ENCODE assay signal across 7 cellular contexts in the genomic region with DNA sequence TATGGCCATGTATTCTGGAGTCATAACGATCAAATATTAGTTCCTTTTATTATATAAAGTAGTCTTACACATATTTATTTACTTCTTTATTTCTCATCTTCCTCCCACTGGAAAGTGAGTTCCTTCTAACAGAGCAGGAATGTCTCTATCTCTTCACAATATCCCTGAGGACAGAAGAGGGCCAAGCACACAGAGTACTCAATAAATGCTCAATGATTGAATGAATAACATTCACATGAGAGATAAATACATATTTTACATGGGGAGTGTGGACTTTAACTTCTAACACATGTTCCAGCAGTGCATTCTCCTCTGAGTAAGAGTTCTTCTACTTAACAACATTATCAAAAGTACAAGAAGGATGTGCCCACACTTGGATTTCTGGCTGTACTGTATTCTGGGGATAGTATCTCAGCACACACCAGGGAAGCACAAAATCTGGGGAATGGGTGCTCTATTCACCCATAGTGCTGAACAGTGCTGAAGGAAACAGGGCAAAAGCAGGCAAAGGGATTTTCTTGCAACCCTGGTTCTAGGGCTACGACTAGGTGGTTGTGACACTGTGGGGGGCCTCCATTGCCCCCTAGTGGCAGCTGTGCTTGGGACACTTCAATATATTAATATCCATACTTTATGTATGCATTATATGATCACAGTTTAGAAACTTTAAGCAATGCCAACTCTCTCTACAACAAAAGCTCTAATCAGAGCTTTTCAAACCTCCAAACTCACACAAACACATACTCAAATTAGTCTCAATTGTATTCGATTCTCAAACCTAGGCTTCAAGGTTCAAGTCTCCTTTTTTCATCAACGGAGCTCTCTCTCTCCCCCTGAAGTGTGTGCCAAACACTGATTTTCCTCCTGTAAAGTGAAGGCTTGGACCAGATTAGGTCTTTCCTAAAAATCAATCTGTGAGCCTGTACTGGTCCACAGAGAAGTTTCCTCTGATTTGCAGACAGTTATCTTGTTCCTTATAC.
DNase-seq lines count a peak whose midpoint lies in the region; ATAC-seq and TF ChIP-seq lines count a peak whose summit lies in the region.

No MANE protein-coding gene starts in this region.

- no peaks in the 10 kb centered on the region for H3K27me3 Mint-ChIP-seq in central memory CD8-positive, alpha-beta T cell

- H3K36me3 Mint-ChIP-seq in central memory CD8-positive, alpha-beta T cell (ENCODE audit: insufficient read depth): no peaks in the 10 kb centered on the region

- no peak overlapping the region for H3K4me3 Mint-ChIP-seq in central memory CD8-positive, alpha-beta T cell

- peak; percentile 94 for ATAC-seq in GM21786 (IDR thresholded peaks at IDR 0.05; ENCODE audit: unreplicated experiment)
- peak; percentile 76 for ATAC-seq in central memory CD8-positive, alpha-beta T cell (replicated peaks; ENCODE audit: extremely low read depth, poor library complexity, severe bottlenecking)

- peak; percentile 27 for DNase-seq in Jurkat, Clone E6-1 (ENCODE audit: low read depth, low spot score)
- DNase-seq in activated CD4-positive, CD25-positive, alpha-beta regulatory T cell (lab: John Stamatoyannopoulos, UW): peak; percentile 14 to 37 (median 26)
- DNase-seq in central memory CD8-positive, alpha-beta T cell (ENCODE audit: low spot score in 2 of 2): peak; percentile 21 to 25
- peak; percentile 61 to 67 for DNase-seq in lung microvascular endothelial cell (ENCODE audit: low read depth in 2 of 2)
- peak; percentile 3 to 37 for DNase-seq in stimulated activated CD8-positive, alpha-beta memory T cell treated with anti-CD3 and anti-CD28 coated beads, Interleukin-4, amount 100 ng/mL, for 1 hour (ENCODE audit: low read depth in 2 of 2, low spot score in 1 of 2)

- TF ChIP-seq CTCF in GM12873 (IDR thresholded peaks at IDR 0.05; ENCODE audit: insufficient read depth, low read depth, low read length, missing control alignments): peak; percentile 89

- H3K27ac Mint-ChIP-seq in central memory CD8-positive, alpha-beta T cell (ENCODE audit: low read depth): no peak overlapping the region

- no peak overlapping the region for H3K4me3 ChIP-seq in Jurkat, Clone E6-1 (ENCODE audit: low read length)

- no peaks in the 10 kb centered on the region for H3K9me3 Mint-ChIP-seq in central memory CD8-positive, alpha-beta T cell

- peaks cover 13% of the 10 kb centered on the region for H3K4me1 Mint-ChIP-seq in central memory CD8-positive, alpha-beta T cell
